In genomic region chr13:106498158-106498557, GRCh38 we compare ENCODE assay signal across 1 cellular context.
TF ChIP-seq lines count a peak whose summit lies in the region.

No MANE protein-coding gene starts in this region.

TF ChIP-seq in HepG2, 621 proteins besides CTCF, POLR2A, EP300 and RAD21:
- TF ChIP-seq TP53 (CRISPR knock-in tag; conservative IDR thresholded peaks at IDR 0.05) (no peak), ZFY (CRISPR knock-in tag; IDR thresholded peaks at IDR 0.05) (no peak), ZNF318 (CRISPR knock-in tag; IDR thresholded peaks at IDR 0.05) (no peak), MTF2 (CRISPR knock-in tag; IDR thresholded peaks at IDR 0.05; ENCODE audit: borderline replicate concordance) (no peak), NR2F6 (IDR thresholded peaks at IDR 0.05) (no peak), NR2F6 (CRISPR knock-in tag; IDR thresholded peaks at IDR 0.05) (no peak), ZNF143 (CRISPR knock-in tag; IDR thresholded peaks at IDR 0.05) (no peak), NR2C2 (CRISPR knock-in tag; IDR thresholded peaks at IDR 0.05; ENCODE audit: borderline replicate concordance) (no peak), CBX2 (IDR thresholded peaks at IDR 0.05; ENCODE audit: low read depth, low read length) (no peak), CBX2 (CRISPR knock-in tag; IDR thresholded peaks at IDR 0.05; ENCODE audit: low read depth) (no peak), CEBPB (IDR thresholded peaks at IDR 0.05; ENCODE audit: borderline replicate concordance, low read depth, low read length) (no peak), RBFOX2 (IDR thresholded peaks at IDR 0.05; ENCODE audit: low read depth, low read length) (no peak), ZSCAN29 (CRISPR knock-in tag; conservative IDR thresholded peaks at IDR 0.05) (no peak), REST (IDR thresholded peaks at IDR 0.05; ENCODE audit: borderline replicate concordance in 1 of 2, low read depth in 1 of 2, low read length in 2 of 2) (no peak), ZNF350 (CRISPR knock-in tag; IDR thresholded peaks at IDR 0.05; ENCODE audit: borderline replicate concordance, low read depth) (no peak), RXRB (CRISPR knock-in tag; IDR thresholded peaks at IDR 0.05; ENCODE audit: borderline replicate concordance) (no peak), ZSCAN22 (CRISPR knock-in tag; IDR thresholded peaks at IDR 0.05) (no peak), JUN (CRISPR knock-in tag; IDR thresholded peaks at IDR 0.05) (no peak)
